16 cellular contexts compared by ENCODE assay signal in the genomic region with DNA sequence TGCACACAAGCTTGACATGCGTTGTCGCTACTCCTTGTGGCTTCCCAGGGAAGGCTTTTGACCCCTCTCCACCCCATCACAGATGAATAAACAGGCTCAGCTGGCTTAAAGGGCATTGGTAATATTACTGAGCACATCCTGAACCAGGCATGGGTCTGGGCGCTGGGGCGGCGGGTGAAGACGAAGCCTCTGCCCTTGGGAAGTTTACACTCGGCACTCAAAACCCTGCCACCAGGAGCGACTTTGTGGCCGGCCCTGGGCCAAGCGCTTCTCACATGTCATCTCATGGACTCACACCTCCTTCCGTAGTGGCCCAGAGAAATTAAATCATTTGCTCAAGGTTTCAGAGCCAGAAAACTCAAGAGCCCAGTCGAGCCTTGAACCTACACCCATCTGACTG. TPM values are rescaled to one million over a fixed set of nuclear protein-coding genes. Genes with fewer than 3 reads are reported as not detected.
DNase-seq lines count a peak whose midpoint lies in the region; ATAC-seq and TF ChIP-seq lines count a peak whose summit lies in the region.
"Had no signal": no experiment of that assay in that cellular context is flagged by ENCODE, and none has a peak within 500 bp of the region (broad histone marks: within the 10 kb centered on the region; RNA-seq: fewer than 3 reads in every experiment).

No MANE protein-coding gene starts in this region.

- H2BK12ac ChIP-seq in trophoblast cell (ENCODE audit: low read length), result no peak overlapping the region

- DNase-seq in activated naive CD8-positive, alpha-beta T cell treated with anti-CD3 and anti-CD28 coated beads for 36 hours, result no peak
- DNase-seq in T-helper 17 cell, result no peak
- no peak for DNase-seq in trophoblast cell
- DNase-seq in OCI-M2 (lab: John Stamatoyannopoulos, UW; ENCODE audit: unreplicated experiment), result no peak
- DNase-seq in superior temporal gyrus (ENCODE audit: extremely low spot score), result no peak
- DNase-seq: 8988T; CD4-positive, alpha-beta memory T cell; DMS153; DMS79; GDM1 had no signal

- no peak overlapping the region for H3K4me2 ChIP-seq in trophoblast cell (ENCODE audit: low read length)
- H3K4me2 ChIP-seq: GM23338 had no signal

- no peak overlapping the region for H2AK5ac ChIP-seq in trophoblast cell (ENCODE audit: low read length)

- H3K27ac ChIP-seq in trophoblast cell (ENCODE audit: low read depth, low read length), result no peak overlapping the region
- H3K27ac ChIP-seq: C4-2B had no signal

- H3K9me3 ChIP-seq in T-helper 17 cell (ENCODE audit: control insufficient read depth, low read length, poor library complexity, severe bottlenecking) (no peaks in the 10 kb centered on the region), trophoblast cell (ENCODE audit: insufficient read depth, low read depth, low read length) (no peaks in the 10 kb centered on the region)

- H3K27me3 ChIP-seq in trophoblast cell (ENCODE audit: insufficient read depth, low read length), result no peaks in the 10 kb centered on the region

- peaks cover 4 to 9% of the 10 kb centered on the region in 2 experiments for H3K36me3 ChIP-seq in trophoblast cell (ENCODE audit: control insufficient read depth in 1 of 2, insufficient read depth in 2 of 2, low read length in 2 of 2)

- H4K12ac ChIP-seq in trophoblast cell (ENCODE audit: low read depth, low read length), result no peak overlapping the region

- no peak overlapping the region for H3K14ac ChIP-seq in trophoblast cell (ENCODE audit: low read length)

- no peak overlapping the region for H4K91ac ChIP-seq in trophoblast cell (ENCODE audit: low read depth, low read length)

- WGBS in trophoblast cell (ENCODE audit: extremely low coverage, insufficient coverage, insufficient read length), result no CpG with 5 or more reads among the region's 12 CpGs

- H3K4me1 Mint-ChIP-seq in activated naive CD8-positive, alpha-beta T cell (ENCODE audit: low read depth), result peaks cover 26% of the 10 kb centered on the region
- H3K4me1 Mint-ChIP-seq in activated naive CD8-positive, alpha-beta T cell treated with anti-CD3 and anti-CD28 coated beads for 36 hours, result peaks cover 13% of the 10 kb centered on the region
- H3K4me1 Mint-ChIP-seq in T-helper 17 cell, result peaks cover 30% of the 10 kb centered on the region
- H3K4me1 Mint-ChIP-seq in nephron, result peaks cover 31% of the 10 kb centered on the region

- no peak overlapping the region for H3K4me3 ChIP-seq in trophoblast cell (ENCODE audit: low read depth, low read length)
- H3K4me3 ChIP-seq: GM23338 had no signal

- H3K27me3 Mint-ChIP-seq in activated naive CD8-positive, alpha-beta T cell, result no peaks in the 10 kb centered on the region
- no peaks in the 10 kb centered on the region for H3K27me3 Mint-ChIP-seq in activated naive CD8-positive, alpha-beta T cell treated with anti-CD3 and anti-CD28 coated beads for 36 hours
- H3K27me3 Mint-ChIP-seq in T-helper 17 cell (no peaks in the 10 kb centered on the region), nephron (ENCODE audit: low read depth) (no peaks in the 10 kb centered on the region)
- H3K27me3 Mint-ChIP-seq: CD4-positive, alpha-beta memory T cell had no signal

- no peaks in the 10 kb centered on the region for H3K4me1 ChIP-seq in trophoblast cell (ENCODE audit: control insufficient read depth in 1 of 2, insufficient read depth in 2 of 2, low read length in 2 of 2)

- H3K4ac ChIP-seq in trophoblast cell (ENCODE audit: low read depth, low read length), result no peak overlapping the region

- no peak overlapping the region for H4K8ac ChIP-seq in trophoblast cell (ENCODE audit: low read depth, low read length)

- H2BK5ac ChIP-seq in trophoblast cell (ENCODE audit: low read depth, low read length, poor library complexity), result no peak overlapping the region

- no peak overlapping the region for H2BK120ac ChIP-seq in trophoblast cell (ENCODE audit: insufficient read depth, low read length, poor library complexity)

- H3K79me2 ChIP-seq in trophoblast cell (ENCODE audit: control insufficient read depth, insufficient read depth, low read length, poor library complexity), result no peaks in the 10 kb centered on the region

- no peaks in the 10 kb centered on the region for H3K79me1 ChIP-seq in trophoblast cell (ENCODE audit: low read length)

- H3K18ac ChIP-seq in trophoblast cell (ENCODE audit: low read length), result no peak overlapping the region

- H3K27ac Mint-ChIP-seq in activated naive CD8-positive, alpha-beta T cell, result peak overlapping the region; percentile 34
- no peak overlapping the region for H3K27ac Mint-ChIP-seq in activated naive CD8-positive, alpha-beta T cell treated with anti-CD3 and anti-CD28 coated beads for 36 hours
- no peak overlapping the region for H3K27ac Mint-ChIP-seq in T-helper 17 cell
- peak overlapping the region in 2 of 3 experiments; percentile 39 to 65 for H3K27ac Mint-ChIP-seq in nephron
- H3K27ac Mint-ChIP-seq: B cell, GM23338 had no signal

- peaks cover 11% of the 10 kb centered on the region for H3K36me3 Mint-ChIP-seq in activated naive CD8-positive, alpha-beta T cell
- peaks cover 9% of the 10 kb centered on the region for H3K36me3 Mint-ChIP-seq in activated naive CD8-positive, alpha-beta T cell treated with anti-CD3 and anti-CD28 coated beads for 36 hours
- H3K36me3 Mint-ChIP-seq in T-helper 17 cell (ENCODE audit: low read depth) (peaks cover 6% of the 10 kb centered on the region), nephron (ENCODE audit: low read depth) (peaks cover 44% of the 10 kb centered on the region)

- H3K4me3 Mint-ChIP-seq in activated naive CD8-positive, alpha-beta T cell, result no peak overlapping the region
- no peak overlapping the region for H3K4me3 Mint-ChIP-seq in activated naive CD8-positive, alpha-beta T cell treated with anti-CD3 and anti-CD28 coated beads for 36 hours
- H3K4me3 Mint-ChIP-seq in T-helper 17 cell (peak overlapping the region; percentile 76), nephron (no peak overlapping the region)
- H3K4me3 Mint-ChIP-seq: GM23338 had no signal

- H3K9me3 Mint-ChIP-seq in activated naive CD8-positive, alpha-beta T cell (ENCODE audit: low read depth), result no peaks in the 10 kb centered on the region
- H3K9me3 Mint-ChIP-seq in activated naive CD8-positive, alpha-beta T cell treated with anti-CD3 and anti-CD28 coated beads for 36 hours, result no peaks in the 10 kb centered on the region
- H3K9me3 Mint-ChIP-seq in nephron, result no peaks in the 10 kb centered on the region
- H3K9me3 Mint-ChIP-seq: CD4-positive, alpha-beta memory T cell; GM23338 had no signal

- H2AFZ ChIP-seq in trophoblast cell (ENCODE audit: insufficient read depth, low read length, poor library complexity), result no peak overlapping the region
- H2AFZ ChIP-seq: GM23338 had no signal

- no peak overlapping the region for H3K9ac ChIP-seq in trophoblast cell (ENCODE audit: low read length)

- TF ChIP-seq CTCF in nephron (IDR thresholded peaks at IDR 0.05; ENCODE audit: unreplicated experiment in 3 of 3), result no peak

- H3K23ac ChIP-seq in trophoblast cell (ENCODE audit: low read length), result no peak overlapping the region

- ATAC-seq in T-helper 17 cell, result no peak
- ATAC-seq in HG02623 (IDR thresholded peaks at IDR 0.05; ENCODE audit: unreplicated experiment), result no peak
- ATAC-seq: GM23338 had no signal

RNA-seq across cellular contexts. Expression of a gene that starts 32.6 kb away (rescaled TPM):
- total RNA-seq in activated naive CD8-positive, alpha-beta T cell treated with anti-CD3 and anti-CD28 coated beads for 36 hours, result 10 to 100 TPM; 77.5 to 78.5 TPM
- total RNA-seq in T-helper 17 cell, result 1 to 10 TPM; 1.5 to 1.9 TPM
- polyA plus RNA-seq in trophoblast cell (2013), result 14.9 and 16.1 TPM in 2 replicates

RNA-seq across cellular contexts. Expression of a gene that starts 37.0 kb away (rescaled TPM):
- total RNA-seq in activated naive CD8-positive, alpha-beta T cell treated with anti-CD3 and anti-CD28 coated beads for 36 hours, result 1 to 10 TPM; 8.5 to 9.5 TPM
- total RNA-seq in T-helper 17 cell, result 10 to 100 TPM; 14.9 to 30.8 TPM
- 4.7 and 4.9 TPM in 2 replicates for polyA plus RNA-seq in trophoblast cell (2013)

RNA-seq across cellular contexts. Expression of a gene that starts 51.4 kb away (rescaled TPM):
- total RNA-seq in activated naive CD8-positive, alpha-beta T cell treated with anti-CD3 and anti-CD28 coated beads for 36 hours, result 10 to 100 TPM; 54.3 to 56.0 TPM
- 10 to 100 TPM; 35.2 to 38.5 TPM for total RNA-seq in T-helper 17 cell
- polyA plus RNA-seq in trophoblast cell (2013), result 55.0 and 56.5 TPM in 2 replicates

Comparison
In these comparisons a context has a peak if more than half of its experiments do, and no peak if none do; other contexts are left out.
1. H3K27ac Mint-ChIP-seq: peak in activated naive CD8-positive, alpha-beta T cell (single experiment) and nephron (2 of 3); none in activated naive CD8-positive, alpha-beta T cell treated with anti-CD3 and anti-CD28 coated beads for 36 hours (single experiment) and T-helper 17 cell (single experiment).
2. RNA of a gene that starts 32.6 kb away (total RNA-seq): 77.5 to 78.5 TPM in activated naive CD8-positive, alpha-beta T cell treated with anti-CD3 and anti-CD28 coated beads for 36 hours; 1.5 to 1.9 TPM in T-helper 17 cell; every median in the first group is over 10 times any median in the second.